In the genomic region with DNA sequence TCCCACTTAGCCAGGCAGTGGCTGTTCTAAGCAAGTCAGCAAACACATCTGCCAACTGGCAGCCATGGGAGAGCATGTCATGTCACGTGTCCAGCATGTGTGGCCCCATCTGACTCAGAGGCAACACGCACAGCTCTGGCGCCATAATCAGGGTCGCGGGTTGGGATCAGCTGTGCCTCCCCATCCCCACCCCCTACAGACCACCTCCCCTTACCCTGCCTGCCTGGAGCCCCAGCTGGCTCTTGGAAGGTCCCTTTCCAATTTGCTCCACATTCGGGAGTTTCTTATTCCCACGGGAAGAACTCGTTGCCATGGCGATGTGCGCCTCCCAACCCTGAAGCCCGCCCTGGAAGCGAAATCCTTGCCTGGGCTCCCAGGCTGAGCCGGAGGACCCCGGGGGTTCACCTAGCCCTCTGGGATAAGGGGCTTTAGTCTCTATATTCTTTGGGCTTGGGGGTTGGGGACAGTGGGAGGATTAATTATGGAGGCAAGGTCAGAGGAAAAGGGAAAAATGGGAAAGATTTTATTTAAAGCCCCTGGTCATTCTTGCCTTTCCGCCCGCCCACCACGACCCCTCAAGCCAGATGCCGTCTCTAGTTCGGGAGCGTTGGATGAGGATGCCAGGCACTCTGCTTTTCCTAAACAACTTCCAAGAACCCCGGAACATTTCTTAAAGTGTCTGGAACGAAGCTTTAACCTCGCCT, we compare ENCODE assay signal across 8 cellular contexts.
DNase-seq lines count a peak whose midpoint lies in the region; ATAC-seq and TF ChIP-seq lines count a peak whose summit lies in the region.

No MANE protein-coding gene starts in this region.

- WGBS in hepatocyte (ENCODE audit: low lambda C conversion rate, missing lambda C conversion rate): 6% methylated on average over 22 of the region's 23 CpGs

- H3K79me2 ChIP-seq in DND-41 (ENCODE audit: insufficient read depth, low read length): no peaks in the 10 kb centered on the region
- no peaks in the 10 kb centered on the region for H3K79me2 ChIP-seq in MM.1S (ENCODE audit: low read length)
- no peaks in the 10 kb centered on the region for H3K79me2 ChIP-seq in hepatocyte

- no peaks in the 10 kb centered on the region for H3K9me3 ChIP-seq in DND-41 (ENCODE audit: insufficient read depth, low read length, severe bottlenecking)
- H3K9me3 ChIP-seq in MM.1S (replicated peaks; ENCODE audit: insufficient read depth, low read length): no peaks in the 10 kb centered on the region
- H3K9me3 ChIP-seq in ascending aorta: no peaks in the 10 kb centered on the region
- H3K9me3 ChIP-seq in hepatocyte (ENCODE audit: low read depth): no peaks in the 10 kb centered on the region

- intact Hi-C loops in ascending aorta (cut with DNase I): loop anchor here (1.0 to 5.0 kb wide), 6 partner anchors 48 to 875 kb away; a partner anchor contains a TSS
- intact Hi-C loops in posterior cingulate gyrus (cut with DNase I): no loop called here

- peak; percentile 25 for DNase-seq in DND-41
- DNase-seq in MM.1S: no peak
- DNase-seq in ascending aorta (ENCODE audit: low spot score in 2 of 2): peak; percentile 72 to 94
- DNase-seq in hepatocyte (ENCODE audit: low spot score): peak; percentile 70
- DNase-seq in posterior cingulate gyrus: peak; percentile 51 to 95 (median 70)
- no peak for DNase-seq in activated gamma-delta T cell (lab: John Stamatoyannopoulos, UW)
- DNase-seq in stimulated activated naive CD4-positive, alpha-beta T cell treated with Interleukin-2 at 50 U/mL for 16 hours (lab: John Stamatoyannopoulos, UW): no peak

- H3K4me2 ChIP-seq in DND-41 (ENCODE audit: insufficient read depth, low read length): peak overlapping the region; percentile 80
- peak overlapping the region; percentile 93 for H3K4me2 ChIP-seq in MM.1S (ENCODE audit: low read depth, low read length)
- H3K4me2 ChIP-seq in hepatocyte: peak overlapping the region; percentile 91

- H4K20me1 ChIP-seq in DND-41 (ENCODE audit: insufficient read depth, low read length) (no peaks in the 10 kb centered on the region), MM.1S (ENCODE audit: insufficient read depth, low read length) (no peaks in the 10 kb centered on the region), hepatocyte (ENCODE audit: insufficient read depth, poor library complexity, severe bottlenecking) (no peaks in the 10 kb centered on the region)

- ATAC-seq in DND-41 (ENCODE audit: insufficient read depth, low read depth) (no peak), GM21723 (IDR thresholded peaks at IDR 0.05; ENCODE audit: unreplicated experiment) (no peak)

- no peaks in the 10 kb centered on the region for H3K9me2 ChIP-seq in MM.1S (replicated peaks; ENCODE audit: insufficient read depth, low read length)
- no peaks in the 10 kb centered on the region for H3K9me2 ChIP-seq in hepatocyte (replicated peaks; ENCODE audit: insufficient read depth)

- H3K27ac ChIP-seq in DND-41 (ENCODE audit: low read length) (no peak overlapping the region), MM.1S (ENCODE audit: low read length) (no peak overlapping the region), ascending aorta (peak overlapping the region; percentile 87 to 89), hepatocyte (peak overlapping the region; percentile 88)

- no peaks in the 10 kb centered on the region for H3K27me3 ChIP-seq in DND-41 (ENCODE audit: insufficient read depth, low read length, poor library complexity)
- no peaks in the 10 kb centered on the region for H3K27me3 ChIP-seq in MM.1S (replicated peaks; ENCODE audit: insufficient read depth, low read length)
- no peaks in the 10 kb centered on the region for H3K27me3 ChIP-seq in ascending aorta
- H3K27me3 ChIP-seq in hepatocyte: no peaks in the 10 kb centered on the region

- peaks cover 14% of the 10 kb centered on the region for H3K4me1 ChIP-seq in DND-41 (ENCODE audit: insufficient read depth, low read length)
- no peaks in the 10 kb centered on the region for H3K4me1 ChIP-seq in MM.1S (ENCODE audit: low read length)
- H3K4me1 ChIP-seq in ascending aorta: no peaks in the 10 kb centered on the region
- peaks cover 9% of the 10 kb centered on the region for H3K4me1 ChIP-seq in hepatocyte (ENCODE audit: insufficient read depth)

- TF ChIP-seq CTCF in DND-41 (IDR thresholded peaks at IDR 0.05; ENCODE audit: borderline replicate concordance, extremely low read depth, low read length, poor library complexity, severe bottlenecking) (no peak), MM.1S (IDR thresholded peaks at IDR 0.05; ENCODE audit: low read length) (no peak), ascending aorta (IDR thresholded peaks at IDR 0.05) (no peak), hepatocyte (IDR thresholded peaks at IDR 0.05; ENCODE audit: poor library complexity) (no peak)

- peak overlapping the region in 1 of 2 experiments; percentile 65; a peak in 2 of 4 replicates for H3K4me3 ChIP-seq in DND-41 (ENCODE audit: low read depth in 1 of 2, low read length in 2 of 2)
- peak overlapping the region; percentile 69 for H3K4me3 ChIP-seq in MM.1S (ENCODE audit: low read length)
- H3K4me3 ChIP-seq in ascending aorta: peak overlapping the region; percentile 65 to 80
- peak overlapping the region; percentile 31 for H3K4me3 ChIP-seq in hepatocyte

- H2AFZ ChIP-seq in DND-41 (ENCODE audit: low read depth, low read length) (peak overlapping the region; percentile 77), MM.1S (ENCODE audit: low read length) (peak overlapping the region; percentile 97), hepatocyte (peak overlapping the region; percentile 86)

- no peaks in the 10 kb centered on the region for H3F3A ChIP-seq in MM.1S (ENCODE audit: insufficient read depth, low read length)

- H3K36me3 ChIP-seq in DND-41 (ENCODE audit: insufficient read depth, low read length): no peaks in the 10 kb centered on the region
- no peaks in the 10 kb centered on the region for H3K36me3 ChIP-seq in MM.1S (replicated peaks; ENCODE audit: insufficient read depth, low read length)
- H3K36me3 ChIP-seq in ascending aorta: no peaks in the 10 kb centered on the region
- H3K36me3 ChIP-seq in hepatocyte (replicated peaks; ENCODE audit: insufficient read depth, low read depth): no peaks in the 10 kb centered on the region

- peak overlapping the region; percentile 45 for H3K9ac ChIP-seq in DND-41 (ENCODE audit: low read depth, low read length)
- peak overlapping the region; percentile 44; the same call in 1 of the 2 replicates for H3K9ac ChIP-seq in MM.1S (ENCODE audit: low read length)

Comparison
In these comparisons a context has a peak if more than half of its experiments do, and no peak if none do; other contexts are left out.
1. DNase-seq: peak in DND-41 (single experiment), ascending aorta (2 of 2), hepatocyte (single experiment) and posterior cingulate gyrus (10 of 10); none in MM.1S (single experiment), activated gamma-delta T cell (single experiment) and stimulated activated naive CD4-positive, alpha-beta T cell treated with Interleukin-2 at 50 U/mL for 16 hours (single experiment).
2. H3K27ac ChIP-seq: peak in ascending aorta (2 of 2) and hepatocyte (single experiment); none in DND-41 (single experiment) and MM.1S (single experiment).
3. Peak in every context shown above with its lines, with median percentiles within 50 percentile points of each other: H2AFZ ChIP-seq and H3K4me2 ChIP-seq.